Comparison of ENCODE assay signal across 14 cellular contexts in genomic region chr13:46544208-46544607, GRCh38. TPM values are rescaled to one million over a fixed set of nuclear protein-coding genes. Genes with fewer than 3 reads are reported as not detected.
DNase-seq lines count a peak whose midpoint lies in the region; ATAC-seq, FAIRE-seq and TF ChIP-seq lines count a peak whose summit lies in the region.
"Had no signal": no experiment of that assay in that cellular context is flagged by ENCODE, and none has a peak within 500 bp of the region (broad histone marks: within the 10 kb centered on the region; RNA-seq: fewer than 3 reads in every experiment).

No MANE protein-coding gene starts in this region.

- no peak overlapping the region for H3K4me3 ChIP-seq in left lung

- DNase-seq in GM19239 (ENCODE audit: insufficient read length, low spot score), result no peak
- DNase-seq in T-helper 1 cell, result no peak
- no peak for DNase-seq in HFFc6
- no peak for DNase-seq in left lung
- DNase-seq in NCI-H2227 (lab: John Stamatoyannopoulos, UW; ENCODE audit: unreplicated experiment), result no peak
- DNase-seq: COR-L47, GF-D8, left cardiac atrium, NCI-H446 treated with DMSO at 0.1 percent for 48 hours had no signal

- no peaks in the 10 kb centered on the region for H3K9me3 Mint-ChIP-seq in HFFc6

- no peaks in the 10 kb centered on the region for H3K9me3 ChIP-seq in left lung

- peak; percentile 81 for FAIRE-seq in GM19239 (lab: Jason Lieb, UNC)

- ATAC-seq in GM18498 (IDR thresholded peaks at IDR 0.05; ENCODE audit: unreplicated experiment) (peak; percentile 79), HG02678 (IDR thresholded peaks at IDR 0.05; ENCODE audit: unreplicated experiment) (peak; percentile 85), HG03432 (IDR thresholded peaks at IDR 0.05; ENCODE audit: unreplicated experiment) (peak; percentile 83), left lung (no peak)
- ATAC-seq: left cardiac atrium, SK-N-SH treated with all-trans-retinoic acid at 6 μM for 48 hours had no signal

- no peaks in the 10 kb centered on the region for H3K36me3 ChIP-seq in left lung

- no peaks in the 10 kb centered on the region; the same call in 1 of the 2 replicates for H3K4me1 Mint-ChIP-seq in HFFc6 (ENCODE audit: low read depth)

- no peaks in the 10 kb centered on the region for H3K4me1 ChIP-seq in left lung

- no peak overlapping the region for H3K4me3 Mint-ChIP-seq in HFFc6

- no peaks in the 10 kb centered on the region for H3K27me3 ChIP-seq in left lung

- no peaks in the 10 kb centered on the region for H3K36me3 Mint-ChIP-seq in HFFc6 (ENCODE audit: low read depth)

- H3K27ac ChIP-seq in left lung, result no peak overlapping the region
- H3K27ac ChIP-seq: VCaP had no signal

- peaks cover 4% of the 10 kb centered on the region; the same call in 1 of the 2 replicates for H3K27me3 Mint-ChIP-seq in HFFc6 (ENCODE audit: insufficient read depth)

- TF ChIP-seq CTCF in HFFc6 (IDR thresholded peaks at IDR 0.05), result no peak
- TF ChIP-seq CTCF in left lung (IDR thresholded peaks at IDR 0.05), result no peak

- intact Hi-C loops in left lung (cut with DNase I), result no loop called here

- no peak overlapping the region for H3K27ac Mint-ChIP-seq in HFFc6

RNA-seq across cellular contexts. Expression of gene LRCH1, which starts 8.8 kb away (rescaled TPM):
- 10 to 100 TPM; 11.3 to 13.9 (median 12.5) TPM for total RNA-seq in HFFc6 (2021; fragmentation: NEBNext Ultra II Directional; extraction: Animal tissue kit (Norgen Biotek cat#: 25700))
- total RNA-seq in left lung, result 10 to 100 TPM; 16.1 to 17.7 TPM
